Comparison of ENCODE assay signal across 8 cellular contexts in the genomic region with DNA sequence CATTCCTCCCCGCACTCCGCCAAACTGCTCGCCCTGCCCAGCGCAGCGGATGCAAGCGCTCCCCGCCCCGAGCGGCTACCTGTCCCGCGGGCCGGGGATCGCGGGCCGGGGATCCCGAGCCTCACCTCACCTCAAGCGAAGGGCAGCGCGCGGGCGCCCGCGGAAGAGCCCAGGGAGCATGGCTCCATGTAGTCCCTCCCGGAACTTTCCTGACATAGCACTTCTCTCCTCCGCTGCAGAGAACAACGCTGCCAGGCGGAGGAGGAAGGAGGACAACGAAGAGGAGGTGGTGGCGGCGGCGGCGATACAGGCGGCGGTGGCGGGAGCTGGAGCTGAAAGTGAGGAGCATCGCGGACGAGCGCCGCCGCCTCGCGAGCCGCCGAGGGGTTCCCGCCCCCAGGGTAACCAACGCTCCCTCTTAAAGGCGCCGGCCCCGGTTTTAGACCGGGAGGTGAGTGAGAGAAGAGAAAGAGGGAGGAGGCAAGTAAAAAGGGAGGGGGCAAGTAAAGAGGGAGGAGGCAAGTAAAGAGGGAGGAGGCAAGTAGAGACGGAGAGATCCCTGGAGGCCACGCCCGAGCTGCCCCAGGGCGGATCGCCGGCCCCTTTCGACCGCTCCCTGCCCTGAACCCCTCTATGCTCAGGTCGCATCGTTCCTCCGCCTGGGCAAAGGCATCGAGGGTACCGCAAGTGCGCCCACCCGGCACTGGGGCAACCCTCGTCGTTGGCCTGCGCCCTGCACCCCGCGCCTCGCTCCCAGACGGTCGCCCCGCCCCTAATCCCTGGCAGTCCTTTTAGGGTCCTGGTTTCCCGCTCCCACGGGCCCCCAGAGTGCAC. TPM values are rescaled to one million over a fixed set of nuclear protein-coding genes. Genes with fewer than 3 reads are reported as not detected.
A peak's percentile ranks its signal among the peaks of the same experiment; 100 is the strongest.
DNase-seq lines count a peak whose midpoint lies in the region; ATAC-seq and TF ChIP-seq lines count a peak whose summit lies in the region.

A gene with protein sequence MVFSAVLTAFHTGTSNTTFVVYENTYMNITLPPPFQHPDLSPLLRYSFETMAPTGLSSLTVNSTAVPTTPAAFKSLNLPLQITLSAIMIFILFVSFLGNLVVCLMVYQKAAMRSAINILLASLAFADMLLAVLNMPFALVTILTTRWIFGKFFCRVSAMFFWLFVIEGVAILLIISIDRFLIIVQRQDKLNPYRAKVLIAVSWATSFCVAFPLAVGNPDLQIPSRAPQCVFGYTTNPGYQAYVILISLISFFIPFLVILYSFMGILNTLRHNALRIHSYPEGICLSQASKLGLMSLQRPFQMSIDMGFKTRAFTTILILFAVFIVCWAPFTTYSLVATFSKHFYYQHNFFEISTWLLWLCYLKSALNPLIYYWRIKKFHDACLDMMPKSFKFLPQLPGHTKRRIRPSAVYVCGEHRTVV (minus strand): TSS at position 340 of the 834 bp plus-strand sequence. CDS start 37,746 bp downstream, outside the sequence.

- POLR2A ChIA-PET in activated CD8-positive, alpha-beta T cell treated with anti-CD3 and anti-CD28 coated beads, Interleukin-2, amount 10 ng/mL, durations not matched to agents 7 days and 5 days (lab: Charles Lee) = interaction anchor here (0.6 to 1.2 kb wide), 3 partner anchors 40 to 61 kb away, joined by 3 to 4 read pairs (median 4); no protein-coding TSS in a partner anchor

- H3K27me3 Mint-ChIP-seq in activated CD8-positive, alpha-beta T cell treated with anti-CD3 and anti-CD28 coated beads, Interleukin-2, amount 10 ng/mL, durations not matched to agents 7 days and 5 days (ENCODE audit: low read depth) = peaks cover 61% of the 10 kb centered on the region
- no peaks in the 10 kb centered on the region for H3K27me3 Mint-ChIP-seq in mesothelial cell of epicardium (ENCODE audit: low read depth)

- CTCF ChIA-PET in activated CD8-positive, alpha-beta T cell treated with anti-CD3 and anti-CD28 coated beads, Interleukin-2, amount 10 ng/mL, durations not matched to agents 7 days and 5 days (lab: Charles Lee) = interaction anchor here (1.1 to 1.7 kb wide), 4 partner anchors 17 to 60 kb away, joined by 3 to 5 read pairs (median 4); no protein-coding TSS in a partner anchor

- H3K9ac ChIP-seq in BLaER1 treated with 17β-estradiol and CSF1 and Interleukin-3, amounts not matched to agents 10 nM and 100 nM = peak within 1 kb of the TSS; percentile 64 to 88 (median 84)
- peak within 1 kb of the TSS; percentile 79 for H3K9ac ChIP-seq in endocrine pancreas (ENCODE audit: control insufficient read depth, insufficient read depth, low read length)

- no peaks in the 10 kb centered on the region for H3K36me3 Mint-ChIP-seq in activated CD8-positive, alpha-beta T cell treated with anti-CD3 and anti-CD28 coated beads, Interleukin-2, amount 10 ng/mL, durations not matched to agents 7 days and 5 days (ENCODE audit: low read depth)
- peaks cover 11% of the 10 kb centered on the region for H3K36me3 Mint-ChIP-seq in mesothelial cell of epicardium

- H3K9me3 Mint-ChIP-seq in activated CD8-positive, alpha-beta T cell treated with anti-CD3 and anti-CD28 coated beads, Interleukin-2, amount 10 ng/mL, durations not matched to agents 7 days and 5 days (ENCODE audit: insufficient read depth) = no peaks in the 10 kb centered on the region
- no peaks in the 10 kb centered on the region for H3K9me3 Mint-ChIP-seq in mesothelial cell of epicardium

- DNase-seq in NCI-H526 (lab: John Stamatoyannopoulos, UW) (peak; percentile 70 to 92), mesothelial cell of epicardium (ENCODE audit: low spot score in 2 of 2, unreplicated experiment in 2 of 2) (peak; percentile 49 to 74)
- peak; percentile 86 for DNase-seq in activated CD8-positive, alpha-beta T cell treated with anti-CD3 and anti-CD28 coated beads, Interleukin-2, amount 10 ng/mL, durations not matched to agents 7 days and 5 days
- DNase-seq in stimulated activated CD8-positive, alpha-beta memory T cell treated with anti-CD3 and anti-CD28 coated beads, Interleukin-15, amount 100 ng/mL, for 48 hours (ENCODE audit: low read depth in 2 of 2) = peak; percentile 55 to 62

- H3K4me1 Mint-ChIP-seq in activated CD8-positive, alpha-beta T cell treated with anti-CD3 and anti-CD28 coated beads, Interleukin-2, amount 10 ng/mL, durations not matched to agents 7 days and 5 days (ENCODE audit: low read depth) = peaks cover 22% of the 10 kb centered on the region
- peaks cover 38% of the 10 kb centered on the region for H3K4me1 Mint-ChIP-seq in mesothelial cell of epicardium

- peak within 1 kb of the TSS; percentile 60 for H3K27ac Mint-ChIP-seq in activated CD8-positive, alpha-beta T cell treated with anti-CD3 and anti-CD28 coated beads, Interleukin-2, amount 10 ng/mL, durations not matched to agents 7 days and 5 days
- H3K27ac Mint-ChIP-seq in mesothelial cell of epicardium = peak within 1 kb of the TSS; percentile 89

- peak within 1 kb of the TSS; percentile 82 for H3K4me3 Mint-ChIP-seq in activated CD8-positive, alpha-beta T cell treated with anti-CD3 and anti-CD28 coated beads, Interleukin-2, amount 10 ng/mL, durations not matched to agents 7 days and 5 days
- H3K4me3 Mint-ChIP-seq in mesothelial cell of epicardium = peak within 1 kb of the TSS; percentile 95

- H3K9me3 ChIP-seq in BLaER1 treated with 17β-estradiol and CSF1 and Interleukin-3, amounts not matched to agents 10 nM and 100 nM (replicated peaks in 1 of 11) = no peaks in the 10 kb centered on the region
- no peaks in the 10 kb centered on the region for H3K9me3 ChIP-seq in endocrine pancreas (ENCODE audit: control insufficient read depth, low read length)

- peak within 1 kb of the TSS in 10 of 11 experiments; percentile 52 to 85 (median 77); a peak in 21 of 22 replicates for H3K27ac ChIP-seq in BLaER1 treated with 17β-estradiol and CSF1 and Interleukin-3, amounts not matched to agents 10 nM and 100 nM

- peak within 1 kb of the TSS; percentile 70 to 95 (median 88) for H3K4me3 ChIP-seq in BLaER1 treated with 17β-estradiol and CSF1 and Interleukin-3, amounts not matched to agents 10 nM and 100 nM
- peak within 1 kb of the TSS; percentile 60 for H3K4me3 ChIP-seq in endocrine pancreas (ENCODE audit: control insufficient read depth, insufficient read depth, low read length)

- peaks cover 0 to 13% (median 0%) of the 10 kb centered on the region in 11 experiments; a peak in 2 of 22 replicates for H4K20me1 ChIP-seq in BLaER1 treated with 17β-estradiol and CSF1 and Interleukin-3, amounts not matched to agents 10 nM and 100 nM

- peak within 1 kb of the TSS; percentile 81 to 97 (median 90) for H3K4me2 ChIP-seq in BLaER1 treated with 17β-estradiol and CSF1 and Interleukin-3, amounts not matched to agents 10 nM and 100 nM

- H3K27me3 ChIP-seq in BLaER1 treated with 17β-estradiol and CSF1 and Interleukin-3, amounts not matched to agents 10 nM and 100 nM = peaks cover 0 to 7% (median 0%) of the 10 kb centered on the region in 11 experiments; a peak in 1 of 22 replicates
- H3K27me3 ChIP-seq in endocrine pancreas (ENCODE audit: control insufficient read depth, insufficient read depth, low read length) = no peaks in the 10 kb centered on the region

- peaks cover 6 to 21% (median 17%) of the 10 kb centered on the region in 10 experiments; a peak in 18 of 20 replicates for H3K4me1 ChIP-seq in BLaER1 treated with 17β-estradiol and CSF1 and Interleukin-3, amounts not matched to agents 10 nM and 100 nM
- no peaks in the 10 kb centered on the region for H3K4me1 ChIP-seq in endocrine pancreas (ENCODE audit: control insufficient read depth, insufficient read depth, low read length)

- no peak for TF ChIP-seq CTCF in mesothelial cell of epicardium (IDR thresholded peaks at IDR 0.05; ENCODE audit: unreplicated experiment)

- peaks cover 0 to 1% (median 0%) of the 10 kb centered on the region in 11 experiments; a peak in 4 of 22 replicates for H3K36me3 ChIP-seq in BLaER1 treated with 17β-estradiol and CSF1 and Interleukin-3, amounts not matched to agents 10 nM and 100 nM
- no peaks in the 10 kb centered on the region for H3K36me3 ChIP-seq in endocrine pancreas (ENCODE audit: control insufficient read depth, insufficient read depth, low read length)

- peak; percentile 84 for ATAC-seq in GM19043 (IDR thresholded peaks at IDR 0.05; ENCODE audit: low read depth, unreplicated experiment)
- ATAC-seq in HG03280 (IDR thresholded peaks at IDR 0.05; ENCODE audit: unreplicated experiment) = peak; percentile 91
- peak; percentile 93 for ATAC-seq in activated CD8-positive, alpha-beta T cell treated with anti-CD3 and anti-CD28 coated beads, Interleukin-2, amount 10 ng/mL, durations not matched to agents 7 days and 5 days

RNA-seq across cellular contexts. Expression of the gene that starts here (rescaled TPM):
- 1 to 10 TPM; 1.2 to 1.6 TPM for total RNA-seq in activated CD8-positive, alpha-beta T cell treated with anti-CD3 and anti-CD28 coated beads, Interleukin-2, amount 10 ng/mL, durations not matched to agents 7 days and 5 days
- total RNA-seq in mesothelial cell of epicardium = 17.5 to 18.5 TPM (median 17.9 TPM) in 3 replicates

Comparison
In these comparisons a context has a peak if more than half of its experiments do, and no peak if none do; other contexts are left out.
1. Peak in every context shown above with its lines: DNase-seq, ATAC-seq, H3K4me3 ChIP-seq and H3K27ac ChIP-seq.